ENCODE assay signal across 9 cellular contexts in the genomic region with DNA sequence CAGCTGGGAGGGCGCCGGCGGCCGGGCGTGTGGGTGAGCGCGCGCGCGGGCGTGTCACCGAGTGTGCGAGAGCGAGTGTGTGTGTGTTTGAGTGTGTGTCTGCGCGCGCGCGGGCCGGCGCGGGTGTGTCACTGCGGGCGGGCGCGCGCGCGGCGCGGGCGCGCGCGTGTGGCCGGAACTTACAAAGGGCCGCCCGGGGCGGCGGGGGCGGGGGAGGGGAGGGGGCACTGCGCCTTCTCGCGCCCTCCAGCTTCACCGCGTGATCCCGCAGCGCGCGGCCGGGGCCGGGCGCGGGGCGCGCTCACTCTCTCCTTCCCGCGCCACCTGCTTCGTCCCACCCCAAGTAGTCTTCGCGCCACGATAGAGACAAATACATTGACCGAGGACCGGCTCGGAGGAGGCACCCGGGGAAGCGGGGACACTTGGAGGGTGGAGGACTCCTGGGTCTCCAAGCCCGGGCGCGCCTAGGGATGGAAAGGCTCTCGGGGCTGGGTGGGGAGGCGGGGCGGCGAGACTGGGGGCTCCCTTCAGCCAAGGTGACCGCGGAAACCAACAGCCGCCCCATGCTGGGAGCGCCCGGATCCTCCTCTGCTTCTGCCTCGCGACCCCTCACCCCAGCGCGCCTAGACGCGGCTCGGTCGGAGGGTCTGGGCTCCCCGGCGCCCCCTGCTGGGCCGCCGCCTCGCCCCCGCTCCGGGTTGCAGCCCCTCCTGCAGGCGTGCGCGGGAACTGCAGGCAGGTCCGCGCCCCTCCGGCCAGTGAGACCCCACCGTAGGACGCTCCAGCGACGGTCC. TPM values are rescaled to one million over a fixed set of nuclear protein-coding genes. Genes with fewer than 3 reads are reported as not detected.
DNase-seq lines count a peak whose midpoint lies in the region; ATAC-seq and TF ChIP-seq lines count a peak whose summit lies in the region.
"Had no signal": no experiment of that assay in that cellular context is flagged by ENCODE, and none has a peak within 500 bp of the region (broad histone marks: within the 10 kb centered on the region; RNA-seq: fewer than 3 reads in every experiment).

A gene with protein sequence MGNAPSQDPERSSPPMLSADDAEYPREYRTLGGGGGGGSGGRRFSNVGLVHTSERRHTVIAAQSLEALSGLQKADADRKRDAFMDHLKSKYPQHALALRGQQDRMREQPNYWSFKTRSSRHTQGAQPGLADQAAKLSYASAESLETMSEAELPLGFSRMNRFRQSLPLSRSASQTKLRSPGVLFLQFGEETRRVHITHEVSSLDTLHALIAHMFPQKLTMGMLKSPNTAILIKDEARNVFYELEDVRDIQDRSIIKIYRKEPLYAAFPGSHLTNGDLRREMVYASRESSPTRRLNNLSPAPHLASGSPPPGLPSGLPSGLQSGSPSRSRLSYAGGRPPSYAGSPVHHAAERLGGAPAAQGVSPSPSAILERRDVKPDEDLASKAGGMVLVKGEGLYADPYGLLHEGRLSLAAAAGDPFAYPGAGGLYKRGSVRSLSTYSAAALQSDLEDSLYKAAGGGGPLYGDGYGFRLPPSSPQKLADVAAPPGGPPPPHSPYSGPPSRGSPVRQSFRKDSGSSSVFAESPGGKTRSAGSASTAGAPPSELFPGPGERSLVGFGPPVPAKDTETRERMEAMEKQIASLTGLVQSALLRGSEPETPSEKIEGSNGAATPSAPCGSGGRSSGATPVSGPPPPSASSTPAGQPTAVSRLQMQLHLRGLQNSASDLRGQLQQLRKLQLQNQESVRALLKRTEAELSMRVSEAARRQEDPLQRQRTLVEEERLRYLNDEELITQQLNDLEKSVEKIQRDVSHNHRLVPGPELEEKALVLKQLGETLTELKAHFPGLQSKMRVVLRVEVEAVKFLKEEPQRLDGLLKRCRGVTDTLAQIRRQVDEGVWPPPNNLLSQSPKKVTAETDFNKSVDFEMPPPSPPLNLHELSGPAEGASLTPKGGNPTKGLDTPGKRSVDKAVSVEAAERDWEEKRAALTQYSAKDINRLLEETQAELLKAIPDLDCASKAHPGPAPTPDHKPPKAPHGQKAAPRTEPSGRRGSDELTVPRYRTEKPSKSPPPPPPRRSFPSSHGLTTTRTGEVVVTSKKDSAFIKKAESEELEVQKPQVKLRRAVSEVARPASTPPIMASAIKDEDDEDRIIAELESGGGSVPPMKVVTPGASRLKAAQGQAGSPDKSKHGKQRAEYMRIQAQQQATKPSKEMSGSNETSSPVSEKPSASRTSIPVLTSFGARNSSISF (minus strand): TSS at position 101 of the 794 bp plus-strand sequence. CDS start 247 bp downstream, outside the sequence.

- POLR2A ChIA-PET in CD8-positive, alpha-beta T cell (lab: Charles Lee), result no interaction called here
- POLR2A ChIA-PET in RWPE1 (lab: Yijun Ruan, JAX; ENCODE audit: low non-redundant PET), result no interaction called here

- ATAC-seq in CD8-positive, alpha-beta T cell, result peak; percentile 69
- ATAC-seq in left ventricle myocardium superior (peak; percentile 33), sciatic nerve (peak; percentile 21), HG03196 (IDR thresholded peaks at IDR 0.05; ENCODE audit: unreplicated experiment) (no peak), GM18861 (IDR thresholded peaks at IDR 0.05; ENCODE audit: unreplicated experiment) (no peak)

- no peaks in the 10 kb centered on the region for H3K9me3 ChIP-seq in CD8-positive, alpha-beta T cell (ENCODE audit: low read length)
- H3K9me3 ChIP-seq in HUES6 (ENCODE audit: control insufficient read depth, insufficient read depth, low read depth, low read length), result no peaks in the 10 kb centered on the region

- H3K4me3 Mint-ChIP-seq in CD8-positive, alpha-beta T cell, result peak within 1 kb of the TSS; percentile 72
- H3K4me3 Mint-ChIP-seq in activated naive CD8-positive, alpha-beta T cell treated with anti-CD3 and anti-CD28 coated beads for 36 hours, result peak within 1 kb of the TSS; percentile 76

- H3K27me3 ChIP-seq in CD8-positive, alpha-beta T cell (ENCODE audit: insufficient read depth, low read length), result peaks cover 41% of the 10 kb centered on the region
- peaks cover 49% of the 10 kb centered on the region for H3K27me3 ChIP-seq in HUES6 (ENCODE audit: control insufficient read depth, insufficient read depth, low read length)

- H3K36me3 ChIP-seq in CD8-positive, alpha-beta T cell (ENCODE audit: insufficient read depth, low read length), result no peaks in the 10 kb centered on the region
- H3K36me3 ChIP-seq in HUES6 (ENCODE audit: control insufficient read depth, insufficient read depth, low read length), result no peaks in the 10 kb centered on the region

- intact Hi-C loops in CD8-positive, alpha-beta T cell (cut with DNase I, micrococcal nuclease), result loop anchor here (1.0 to 10.0 kb wide), 2 partner anchors 48 to 59 kb away; no protein-coding TSS in a partner anchor
- intact Hi-C loops in left ventricle myocardium superior (cut with micrococcal nuclease), result no loop called here
- intact Hi-C loops in sciatic nerve (cut with DNase I), result no loop called here

- H3K27ac ChIP-seq in CD8-positive, alpha-beta T cell (ENCODE audit: low read depth, low read length), result no peak within 1 kb of the TSS
- H3K27ac ChIP-seq in HUES6 (ENCODE audit: low read depth, low read length) (peak within 1 kb of the TSS; percentile 15; the same call in 1 of the 2 replicates), RWPE1 (no peak within 1 kb of the TSS)

- H3K9me3 Mint-ChIP-seq in CD8-positive, alpha-beta T cell, result no peaks in the 10 kb centered on the region
- H3K9me3 Mint-ChIP-seq in activated naive CD8-positive, alpha-beta T cell treated with anti-CD3 and anti-CD28 coated beads for 36 hours, result no peaks in the 10 kb centered on the region

- H3K27ac Mint-ChIP-seq in CD8-positive, alpha-beta T cell, result no peak within 1 kb of the TSS
- H3K27ac Mint-ChIP-seq in activated naive CD8-positive, alpha-beta T cell treated with anti-CD3 and anti-CD28 coated beads for 36 hours, result no peak within 1 kb of the TSS

- peak within 1 kb of the TSS; percentile 75 for H3K9ac ChIP-seq in HUES6 (ENCODE audit: low read length)

- peak; percentile 92 for TF ChIP-seq CTCF in CD8-positive, alpha-beta T cell (IDR thresholded peaks at IDR 0.05)
- peak; percentile 86 for TF ChIP-seq CTCF in RWPE1 (conservative IDR thresholded peaks at IDR 0.05; ENCODE audit: low read depth)

- H3K4me1 Mint-ChIP-seq in CD8-positive, alpha-beta T cell (ENCODE audit: low read depth), result peaks cover 25% of the 10 kb centered on the region
- peaks cover 13% of the 10 kb centered on the region for H3K4me1 Mint-ChIP-seq in activated naive CD8-positive, alpha-beta T cell treated with anti-CD3 and anti-CD28 coated beads for 36 hours

- peaks cover 44% of the 10 kb centered on the region for H3K27me3 Mint-ChIP-seq in CD8-positive, alpha-beta T cell (ENCODE audit: low read depth)
- H3K27me3 Mint-ChIP-seq in activated naive CD8-positive, alpha-beta T cell treated with anti-CD3 and anti-CD28 coated beads for 36 hours, result peaks cover 85% of the 10 kb centered on the region

- CTCF ChIA-PET in CD8-positive, alpha-beta T cell (lab: Charles Lee), result interaction anchor here (1.1 to 1.9 kb wide), 3 partner anchors 8 to 47 kb away, joined by 3 to 4 read pairs (median 3); no protein-coding TSS in a partner anchor
- CTCF ChIA-PET in RWPE1 (lab: Yijun Ruan, JAX), result interaction anchor here (0.5 to 2.5 kb wide), 9 partner anchors 10 to 814 kb away, joined by 3 to 6 read pairs (median 4); no protein-coding TSS in a partner anchor

- DNase-seq in CD8-positive, alpha-beta T cell, result peak in 5 of 7 experiments; percentile 9 to 53 (median 32)
- DNase-seq in RWPE1 (ENCODE audit: low spot score), result no peak
- DNase-seq in activated naive CD8-positive, alpha-beta T cell treated with anti-CD3 and anti-CD28 coated beads for 36 hours, result peak; percentile 70
- peak; percentile 81 for DNase-seq in left ventricle myocardium superior
- no peak for DNase-seq in sciatic nerve (ENCODE audit: low spot score)

- H3K4me3 ChIP-seq in CD8-positive, alpha-beta T cell (ENCODE audit: low read depth, low read length), result peak within 1 kb of the TSS; percentile 50
- H3K4me3 ChIP-seq in HUES6 (ENCODE audit: low read depth, low read length), result peak within 1 kb of the TSS; percentile 71

- H3K36me3 Mint-ChIP-seq in CD8-positive, alpha-beta T cell, result no peaks in the 10 kb centered on the region
- H3K36me3 Mint-ChIP-seq in activated naive CD8-positive, alpha-beta T cell treated with anti-CD3 and anti-CD28 coated beads for 36 hours, result no peaks in the 10 kb centered on the region

- H3K4me1 ChIP-seq in CD8-positive, alpha-beta T cell (ENCODE audit: insufficient read depth, low read length), result peaks cover 20% of the 10 kb centered on the region
- peaks cover 59% of the 10 kb centered on the region for H3K4me1 ChIP-seq in HUES6 (ENCODE audit: control insufficient read depth, insufficient read depth, low read length)

RNA-seq across cellular contexts. Expression of the gene that starts here (rescaled TPM):
- total RNA-seq in CD8-positive, alpha-beta T cell, result under 1 TPM; 0.47 to 0.52 TPM
- under 1 TPM; 0.37 to 0.42 TPM for total RNA-seq in activated naive CD8-positive, alpha-beta T cell treated with anti-CD3 and anti-CD28 coated beads for 36 hours
- total RNA-seq in left ventricle myocardium superior, result 1.4 TPM
- 4.5 TPM for total RNA-seq in sciatic nerve
- total RNA-seq: M059J had no signal

Comparison
In these comparisons a context has a peak if more than half of its experiments do, and no peak if none do; other contexts are left out.
1. Peak in DNase-seq, ATAC-seq and H3K4me3 ChIP-seq in CD8-positive, alpha-beta T cell; RNA of the gene not detected or under 1 TPM.
2. Peak in DNase-seq in activated naive CD8-positive, alpha-beta T cell treated with anti-CD3 and anti-CD28 coated beads for 36 hours; RNA of the gene not detected or under 1 TPM.
3. ATAC-seq: peak in left ventricle myocardium superior (single experiment) and sciatic nerve (single experiment); none in HG03196 (single experiment) and GM18861 (single experiment).
4. intact Hi-C loops: an anchor here in CD8-positive, alpha-beta T cell (1.0 to 10.0 kb wide); none called in left ventricle myocardium superior and sciatic nerve.